In genomic region chr1:212651521-212651920, GRCh38 we compare ENCODE assay signal across 25 cellular contexts. TPM values are rescaled to one million over a fixed set of nuclear protein-coding genes. Genes with fewer than 3 reads are reported as not detected.
A peak's percentile ranks its signal among the peaks of the same experiment; 100 is the strongest.
DNase-seq lines count a peak whose midpoint lies in the region; ATAC-seq, FAIRE-seq and TF ChIP-seq lines count a peak whose summit lies in the region.
"Had no signal": no experiment of that assay in that cellular context is flagged by ENCODE, and none has a peak within 500 bp of the region (broad histone marks: within the 10 kb centered on the region; RNA-seq: fewer than 3 reads in every experiment).

No MANE protein-coding gene starts in this region.

- peak overlapping the region in 1 of 2 donors; percentile 13 for H3K27ac ChIP-seq in liver (ENCODE audit: low read depth in 1 of 2, low read length in 2 of 2)
- no peak overlapping the region for H3K27ac ChIP-seq in HepG2 (ENCODE audit: extremely low read length, insufficient read depth, low read length)
- H3K27ac ChIP-seq: A549, gastroesophageal sphincter, SJSA1 had no signal

- no peak for TF ChIP-seq CTCF in liver (IDR thresholded peaks at IDR 0.05; ENCODE audit: low read depth, low read length, missing input control)
- TF ChIP-seq CTCF in HepG2 (CRISPR knock-in tag; IDR thresholded peaks at IDR 0.05): no peak

- H3K27me3 ChIP-seq in liver (ENCODE audit: control insufficient read depth in 4 of 4, insufficient read depth in 4 of 4, low read length in 3 of 4) (no peaks in the 10 kb centered on the region), HepG2 (ENCODE audit: control insufficient read depth in 1 of 2, insufficient read depth in 2 of 2, low read length in 2 of 2) (peaks cover 2 to 16% of the 10 kb centered on the region in 2 experiments; a peak in 1 of 5 replicates)
- H3K27me3 ChIP-seq: gastroesophageal sphincter, SJSA1 had no signal

- ATAC-seq in HepG2 (no peak), HG03175 (IDR thresholded peaks at IDR 0.05; ENCODE audit: unreplicated experiment) (no peak)
- ATAC-seq: A549; activated CD8-positive, alpha-beta T cell treated with anti-CD3 and anti-CD28 coated beads for 36 hours; activated T-cell treated with anti-CD3 and anti-CD28 coated beads, Interleukin-2, amount 50 U/mL, for 4 hours; CD8-positive, alpha-beta T cell; gastroesophageal sphincter; WTC11 had no signal

- in situ Hi-C loops in HepG2 (cut with HindIII; ENCODE audit: extremely low pct_ligation_motif_present, low pct_unique_long_range_greater_than_20kb): no loop called here

- H3K4me3 ChIP-seq in liver (ENCODE audit: low read depth in 1 of 3, low read length in 3 of 3) (no peak overlapping the region), HepG2 (replicated peaks in 1 of 3; ENCODE audit: insufficient read depth in 1 of 3, low read depth in 2 of 3, low read length in 3 of 3) (no peak overlapping the region)
- H3K4me3 ChIP-seq: A549, gastroesophageal sphincter, SJSA1, smooth muscle cell had no signal

- no peaks in the 10 kb centered on the region for H3K36me3 ChIP-seq in liver (ENCODE audit: control insufficient read depth in 4 of 4, insufficient read depth in 3 of 4, low read depth in 1 of 4, low read length in 3 of 4)
- no peaks in the 10 kb centered on the region for H3K36me3 ChIP-seq in HepG2 (replicated peaks in 1 of 2; ENCODE audit: control insufficient read depth in 1 of 2, insufficient read depth in 2 of 2, low read length in 2 of 2)
- H3K36me3 ChIP-seq: gastroesophageal sphincter, SJSA1 had no signal

- intact Hi-C loops in HepG2 (cut with micrococcal nuclease; ENCODE audit: unreplicated experiment): no loop called here

- CTCF ChIA-PET in HepG2 (lab: Yijun Ruan, JAX; ENCODE audit: low intra/inter-chr PET ratio, low total read pairs): no interaction called here

- no peaks in the 10 kb centered on the region; the same call in 1 of the 2 replicates for H4K20me1 ChIP-seq in HepG2 (ENCODE audit: insufficient read depth, low read length)

- no peak overlapping the region for H3K4me2 ChIP-seq in HepG2 (ENCODE audit: low read depth, low read length)
- H3K4me2 ChIP-seq: A549, smooth muscle cell had no signal

- POLR2A ChIA-PET in HepG2 (lab: Yijun Ruan, JAX): no interaction called here

- no peak overlapping the region for H2AFZ ChIP-seq in HepG2 (ENCODE audit: low read length)

- no peaks in the 10 kb centered on the region for H3K4me1 ChIP-seq in liver (ENCODE audit: control insufficient read depth in 4 of 4, insufficient read depth in 4 of 4, low read length in 3 of 4)
- no peaks in the 10 kb centered on the region for H3K4me1 ChIP-seq in HepG2 (ENCODE audit: insufficient read depth, low read length)
- H3K4me1 ChIP-seq: A549, gastroesophageal sphincter had no signal

- TF ChIP-seq EP300 in HepG2 (IDR thresholded peaks at IDR 0.05; ENCODE audit: low read depth in 2 of 2, low read length in 2 of 2) (no peak), HepG2 (CRISPR knock-in tag; IDR thresholded peaks at IDR 0.05; ENCODE audit: borderline replicate concordance) (no peak)

- no peak overlapping the region for H3K9ac ChIP-seq in liver (ENCODE audit: low read depth in 1 of 2, low read length in 2 of 2)
- no peak overlapping the region for H3K9ac ChIP-seq in HepG2 (ENCODE audit: insufficient read depth, low read depth, low read length)

- no peaks in the 10 kb centered on the region for H3K9me3 ChIP-seq in liver (ENCODE audit: control insufficient read depth in 4 of 4, low read length in 3 of 4)
- no peaks in the 10 kb centered on the region for H3K9me3 ChIP-seq in HepG2 (ENCODE audit: low read length)
- H3K9me3 ChIP-seq: A549, gastroesophageal sphincter, SJSA1 had no signal

- FAIRE-seq in HepG2 (lab: Jason Lieb, UNC): no peak
- FAIRE-seq: A549, colon, GM18507, urothelium cell line had no signal

- H3K79me2 ChIP-seq in HepG2 (ENCODE audit: insufficient read depth, low read length): no peaks in the 10 kb centered on the region

- DNase-seq in HepG2 (ENCODE audit: low spot score) (no peak), astrocyte of the hippocampus (ENCODE audit: low read depth, low spot score) (peak; percentile 42), hepatic stellate cell (ENCODE audit: low spot score) (peak; percentile 64), GM19240 (ENCODE audit: insufficient read length, low spot score) (no peak), DMS114 treated with DMSO at 0.1 percent for 48 hours (lab: John Stamatoyannopoulos, UW; ENCODE audit: unreplicated experiment) (no peak), NCI-H1105 treated with DMSO at 0.1 percent for 48 hours (lab: John Stamatoyannopoulos, UW) (no peak)
- DNase-seq: activated CD8-positive, alpha-beta T cell treated with anti-CD3 and anti-CD28 coated beads for 36 hours; activated naive CD4-positive, alpha-beta T cell treated with anti-CD3 and anti-CD28 coated beads, Interleukin-2, amount 50 U/mL, for 16 hours; activated T-cell treated with anti-CD3 and anti-CD28 coated beads, Interleukin-2, amount 50 U/mL, for 4 hours; CD8-positive, alpha-beta T cell; DMS79; midbrain; NCI-H1417 treated with DMSO at 0.1 percent for 48 hours; NCI-H526 treated with DMSO at 0.1 percent for 48 hours; stimulated activated CD4-positive, alpha-beta T cell treated with anti-CD3 and anti-CD28 coated beads, Interleukin-4, amount 100 ng/mL, for 1 hour had no signal

- WGBS in liver: 87% methylated on average over 4 of the region's 4 CpGs
- WGBS in HepG2 (ENCODE audit: low lambda C conversion rate): 58% methylated on average over 4 of the region's 4 CpGs

- no TSS peak for BruUV-seq in HepG2 (replicated peaks; lab: Mats Ljungman, UMichigan)

- TF ChIP-seq POLR2A in HepG2 (IDR thresholded peaks at IDR 0.05; ENCODE audit: insufficient read depth in 1 of 2, low read depth in 2 of 2, low read length in 2 of 2): no peak

- TF ChIP-seq RAD21 in liver (IDR thresholded peaks at IDR 0.05) (no peak), HepG2 (CRISPR knock-in tag; IDR thresholded peaks at IDR 0.05) (no peak)

TF ChIP-seq in liver, 16 proteins besides CTCF, POLR2A, EP300 and RAD21 (continues in another document):
- TF ChIP-seq NR2F2 (IDR thresholded peaks at IDR 0.05) (no peak), TAF1 (conservative IDR thresholded peaks at IDR 0.05) (no peak), RXRA (IDR thresholded peaks at IDR 0.05) (peak in 1 of 2 donors; percentile 7), YY1 (IDR thresholded peaks at IDR 0.05) (peak; percentile 39)

TF ChIP-seq in HepG2, 621 proteins besides CTCF, POLR2A, EP300 and RAD21 (continues in another document):
- TF ChIP-seq NR1H2 (CRISPR knock-in tag; IDR thresholded peaks at IDR 0.05; ENCODE audit: borderline replicate concordance, low read depth) (no peak), ZBTB8A (CRISPR knock-in tag; IDR thresholded peaks at IDR 0.05; ENCODE audit: borderline replicate concordance, low read depth) (no peak)

RNA-seq across cellular contexts. Expression of gene ATF3, which starts 43.0 kb away (rescaled TPM):
- total RNA-seq in liver (1 to 10 TPM; 1.1 to 5.4 TPM), HepG2 (2016; rRNA removed; fragmentation: Illumina TruSeq; extraction: Trizol) (3.6 and 5.0 TPM in 2 replicates)
- polyA plus RNA-seq in liver (1 to 10 TPM; 5.6 to 8.8 TPM), HepG2 (2011; rRNA removed) (13.0 and 16.4 TPM in 2 replicates)
- total RNA-seq in HepG2 (2016; cell fraction: cytosol; rRNA removed; fragmentation: Illumina TruSeq; extraction: Trizol; ENCODE audit: low read depth): 1.9 and 2.6 TPM in 2 replicates
- total RNA-seq in HepG2 (2016; cell fraction: insoluble cytoplasmic fraction; rRNA removed; fragmentation: Illumina TruSeq; extraction: Trizol): 3.0 and 5.9 TPM in 2 replicates
- total RNA-seq in HepG2 (2016; cell fraction: membrane; rRNA removed; fragmentation: Illumina TruSeq; extraction: Trizol): 3.1 and 3.3 TPM in 2 replicates
- total RNA-seq in HepG2 (2016; cell fraction: nucleus; rRNA removed; fragmentation: Illumina TruSeq; extraction: Trizol): 8.8 and 10.0 TPM in 2 replicates
- polyA plus RNA-seq in HepG2 (2011; cell fraction: cytosol; rRNA removed): 8.2 and 12.1 TPM in 2 replicates
- polyA plus RNA-seq in HepG2 (2011; cell fraction: nucleus; rRNA removed): 25.9 and 26.8 TPM in 2 replicates
- 11.7 and 51.2 TPM in 2 replicates for polyA plus RNA-seq in HepG2 (2012)
- polyA plus RNA-seq in HepG2 (2016; cell fraction: cytosol; fragmentation: Illumina TruSeq; extraction: Trizol; ENCODE audit: low read depth): 1.0 and 1.1 TPM in 2 replicates
- polyA plus RNA-seq in HepG2 (2016; cell fraction: insoluble cytoplasmic fraction; fragmentation: Illumina TruSeq; extraction: Trizol; ENCODE audit: low read depth): 4.8 and 6.8 TPM in 2 replicates
- polyA plus RNA-seq in HepG2 (2016; cell fraction: membrane; fragmentation: Illumina TruSeq; extraction: Trizol; ENCODE audit: low read depth): 1.8 and 2.5 TPM in 2 replicates
- 13.0 and 17.6 TPM in 2 replicates for polyA plus RNA-seq in HepG2 (2016; cell fraction: nucleus; fragmentation: Illumina TruSeq; extraction: Trizol; ENCODE audit: insufficient read depth, low read depth)
- polyA minus RNA-seq in HepG2 (2011; rRNA and poly(A)+ RNA removed; ENCODE audit: low replicate concordance): 17.2 and 17.6 TPM in 2 replicates
- polyA minus RNA-seq in HepG2 (2011; cell fraction: cytosol; rRNA and poly(A)+ RNA removed): 5.8 and 9.3 TPM in 2 replicates
- polyA minus RNA-seq in HepG2 (2011; cell fraction: nucleus; rRNA and poly(A)+ RNA removed): 30.1 and 52.5 TPM in 2 replicates

RNA-seq across cellular contexts. Expression of gene BATF3, which starts 48.1 kb away (rescaled TPM):
- total RNA-seq in liver: 1 to 10 TPM in 1 of 2 donors, under 1 TPM in 1; 0.93 to 1.0 TPM
- under 1 TPM; 0.65 to 0.88 TPM for polyA plus RNA-seq in liver
- not detected in 2 replicates for total RNA-seq in HepG2 (2016; rRNA removed; fragmentation: Illumina TruSeq; extraction: Trizol)
- not detected in 2 replicates for total RNA-seq in HepG2 (2016; cell fraction: cytosol; rRNA removed; fragmentation: Illumina TruSeq; extraction: Trizol; ENCODE audit: low read depth)
- total RNA-seq in HepG2 (2016; cell fraction: insoluble cytoplasmic fraction; rRNA removed; fragmentation: Illumina TruSeq; extraction: Trizol): not detected in 2 replicates
- not detected in 2 replicates for total RNA-seq in HepG2 (2016; cell fraction: membrane; rRNA removed; fragmentation: Illumina TruSeq; extraction: Trizol)
- not detected in 2 replicates for total RNA-seq in HepG2 (2016; cell fraction: nucleus; rRNA removed; fragmentation: Illumina TruSeq; extraction: Trizol)
- 0.13 and 0.40 TPM in 2 replicates for polyA plus RNA-seq in HepG2 (2011; rRNA removed)
- polyA plus RNA-seq in HepG2 (2011; cell fraction: cytosol; rRNA removed): 0.23 and 0.35 TPM in 2 replicates
- polyA plus RNA-seq in HepG2 (2011; cell fraction: nucleus; rRNA removed): 0.10 TPM in 1 of 2 replicates, not detected in the other
- 0.47 TPM in 1 of 2 replicates, not detected in the other for polyA plus RNA-seq in HepG2 (2012)
- polyA plus RNA-seq in HepG2 (2016; cell fraction: cytosol; fragmentation: Illumina TruSeq; extraction: Trizol; ENCODE audit: low read depth): 0.18 and 0.19 TPM in 2 replicates
- polyA plus RNA-seq in HepG2 (2016; cell fraction: insoluble cytoplasmic fraction; fragmentation: Illumina TruSeq; extraction: Trizol; ENCODE audit: low read depth): not detected in 2 replicates
- 0.34 TPM in 1 of 2 replicates, not detected in the other for polyA plus RNA-seq in HepG2 (2016; cell fraction: membrane; fragmentation: Illumina TruSeq; extraction: Trizol; ENCODE audit: low read depth)
- polyA plus RNA-seq in HepG2 (2016; cell fraction: nucleus; fragmentation: Illumina TruSeq; extraction: Trizol; ENCODE audit: insufficient read depth, low read depth): not detected in 2 replicates
- polyA minus RNA-seq in HepG2 (2011; rRNA and poly(A)+ RNA removed; ENCODE audit: low replicate concordance): 0.26 TPM in 1 of 2 replicates, not detected in the other
- polyA minus RNA-seq in HepG2 (2011; cell fraction: cytosol; rRNA and poly(A)+ RNA removed): not detected in 2 replicates
- not detected in 2 replicates for polyA minus RNA-seq in HepG2 (2011; cell fraction: nucleus; rRNA and poly(A)+ RNA removed)
- total RNA-seq: CD8-positive, alpha-beta T cell had no signal

Comparison
In these comparisons a context has a peak if more than half of its experiments do, and no peak if none do; other contexts are left out.
1. DNase-seq: peak in astrocyte of the hippocampus (single experiment) and hepatic stellate cell (single experiment); none in HepG2 (single experiment), GM19240 (single experiment), DMS114 treated with DMSO at 0.1 percent for 48 hours (single experiment) and NCI-H1105 treated with DMSO at 0.1 percent for 48 hours (single experiment).